In the genomic region with DNA sequence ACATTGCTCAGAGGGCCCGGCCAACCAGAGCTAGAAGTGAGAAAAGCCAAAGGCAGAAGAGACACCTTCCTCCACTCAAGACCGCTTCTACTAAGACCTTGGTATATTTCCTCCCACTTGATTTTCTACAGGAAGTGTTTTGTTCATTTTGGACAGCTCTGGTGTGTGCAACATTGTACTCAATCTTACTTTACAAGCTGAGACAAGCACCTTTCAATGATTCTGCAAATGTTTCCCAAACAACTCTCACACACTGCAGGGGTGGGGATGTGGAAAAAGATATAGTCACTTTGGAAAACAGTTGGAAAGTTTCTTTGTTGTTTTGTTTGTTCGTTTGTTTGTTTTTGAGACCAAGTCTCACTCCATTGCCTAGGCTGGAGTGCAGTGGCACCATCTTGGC, we compare ENCODE assay signal across 27 cellular contexts. TPM values are rescaled to one million over a fixed set of nuclear protein-coding genes. Genes with fewer than 3 reads are reported as not detected.
DNase-seq lines count a peak whose midpoint lies in the region; ATAC-seq and TF ChIP-seq lines count a peak whose summit lies in the region.
"Had no signal": no experiment of that assay in that cellular context is flagged by ENCODE, and none has a peak within 500 bp of the region (broad histone marks: within the 10 kb centered on the region; RNA-seq: fewer than 3 reads in every experiment).

No MANE protein-coding gene starts in this region.

- no peaks in the 10 kb centered on the region for H3K27me3 Mint-ChIP-seq in activated naive CD8-positive, alpha-beta T cell treated with anti-CD3 and anti-CD28 coated beads, Interleukin-2, amount 10 ng/mL, durations not matched to agents 7 days and 5 days
- no peaks in the 10 kb centered on the region for H3K27me3 Mint-ChIP-seq in activated naive CD8-positive, alpha-beta T cell treated with anti-CD3 and anti-CD28 coated beads for 36 hours
- H3K27me3 Mint-ChIP-seq in activated CD8-positive, alpha-beta T cell treated with anti-CD3 and anti-CD28 coated beads for 36 hours: no peaks in the 10 kb centered on the region
- H3K27me3 Mint-ChIP-seq in immature natural killer cell (ENCODE audit: low read depth in 3 of 3): peaks cover 0 to 7% (median 1%) of the 10 kb centered on the region in 3 donors
- H3K27me3 Mint-ChIP-seq: activated CD4-positive, alpha-beta memory T cell treated with anti-CD3 and anti-CD28 coated beads for 36 hours; activated naive CD8-positive, alpha-beta T cell treated with anti-CD3 and anti-CD28 coated beads, Interleukin-2, amount 50 U/mL, for 24 hours; IgD-negative memory B cell had no signal

- no peak overlapping the region for H3K9ac ChIP-seq in skeletal muscle tissue (ENCODE audit: low read depth in 1 of 3, low read length in 3 of 3)
- H3K9ac ChIP-seq: neural progenitor cell, parathyroid adenoma had no signal

- H3K27ac Mint-ChIP-seq in activated naive CD8-positive, alpha-beta T cell treated with anti-CD3 and anti-CD28 coated beads, Interleukin-2, amount 10 ng/mL, durations not matched to agents 7 days and 5 days: peak overlapping the region; percentile 71
- H3K27ac Mint-ChIP-seq in activated naive CD8-positive, alpha-beta T cell treated with anti-CD3 and anti-CD28 coated beads for 36 hours: no peak overlapping the region
- peak overlapping the region; percentile 7 for H3K27ac Mint-ChIP-seq in activated CD8-positive, alpha-beta T cell treated with anti-CD3 and anti-CD28 coated beads for 36 hours
- no peak overlapping the region for H3K27ac Mint-ChIP-seq in immature natural killer cell
- H3K27ac Mint-ChIP-seq: activated CD4-positive, alpha-beta memory T cell treated with anti-CD3 and anti-CD28 coated beads for 36 hours; activated naive CD8-positive, alpha-beta T cell treated with anti-CD3 and anti-CD28 coated beads, Interleukin-2, amount 50 U/mL, for 24 hours; IgD-negative memory B cell; neural progenitor cell had no signal

- peaks cover 8 to 24% (median 9%) of the 10 kb centered on the region in 3 donors for H3K36me3 ChIP-seq in skeletal muscle tissue (ENCODE audit: control insufficient read depth in 3 of 3, insufficient read depth in 3 of 3, low read length in 3 of 3)
- H3K36me3 ChIP-seq: neural progenitor cell, spleen, tibial nerve had no signal

- H3K4me1 Mint-ChIP-seq in activated naive CD8-positive, alpha-beta T cell treated with anti-CD3 and anti-CD28 coated beads, Interleukin-2, amount 10 ng/mL, durations not matched to agents 7 days and 5 days: peaks cover 19% of the 10 kb centered on the region
- no peaks in the 10 kb centered on the region for H3K4me1 Mint-ChIP-seq in activated naive CD8-positive, alpha-beta T cell treated with anti-CD3 and anti-CD28 coated beads for 36 hours
- H3K4me1 Mint-ChIP-seq in activated CD8-positive, alpha-beta T cell treated with anti-CD3 and anti-CD28 coated beads for 36 hours (ENCODE audit: low read depth): peaks cover 2% of the 10 kb centered on the region
- no peaks in the 10 kb centered on the region for H3K4me1 Mint-ChIP-seq in immature natural killer cell
- H3K4me1 Mint-ChIP-seq: IgD-negative memory B cell, neural progenitor cell had no signal

- no peaks in the 10 kb centered on the region for H3K27me3 ChIP-seq in skeletal muscle tissue (ENCODE audit: control insufficient read depth in 3 of 3, insufficient read depth in 3 of 3, low read length in 3 of 3)
- H3K27me3 ChIP-seq: neural progenitor cell, spleen, tibial nerve had no signal

- no peaks in the 10 kb centered on the region for H3K9me3 Mint-ChIP-seq in activated naive CD8-positive, alpha-beta T cell treated with anti-CD3 and anti-CD28 coated beads, Interleukin-2, amount 10 ng/mL, durations not matched to agents 7 days and 5 days
- H3K9me3 Mint-ChIP-seq in activated naive CD8-positive, alpha-beta T cell treated with anti-CD3 and anti-CD28 coated beads for 36 hours: no peaks in the 10 kb centered on the region
- H3K9me3 Mint-ChIP-seq in activated CD8-positive, alpha-beta T cell treated with anti-CD3 and anti-CD28 coated beads for 36 hours: no peaks in the 10 kb centered on the region
- H3K9me3 Mint-ChIP-seq in immature natural killer cell: no peaks in the 10 kb centered on the region
- H3K9me3 Mint-ChIP-seq: activated CD4-positive, alpha-beta memory T cell treated with anti-CD3 and anti-CD28 coated beads for 36 hours; activated naive CD8-positive, alpha-beta T cell treated with anti-CD3 and anti-CD28 coated beads, Interleukin-2, amount 50 U/mL, for 24 hours; IgD-negative memory B cell had no signal

- intact Hi-C loops in activated CD8-positive, alpha-beta T cell treated with anti-CD3 and anti-CD28 coated beads for 36 hours (cut with micrococcal nuclease): no loop called here

- ATAC-seq in activated naive CD8-positive, alpha-beta T cell treated with anti-CD3 and anti-CD28 coated beads, Interleukin-2, amount 10 ng/mL, durations not matched to agents 7 days and 5 days (ENCODE audit: low read depth): no peak
- ATAC-seq in activated CD8-positive, alpha-beta T cell treated with anti-CD3 and anti-CD28 coated beads for 36 hours: peak; percentile 42
- ATAC-seq: activated naive CD8-positive, alpha-beta T cell treated with anti-CD3 and anti-CD28 coated beads, Interleukin-2, amount 50 U/mL, for 24 hours; left lobe of liver had no signal

- H3K4me3 ChIP-seq in epithelial cell of esophagus (ENCODE audit: low read length) (no peak overlapping the region), skeletal muscle tissue (ENCODE audit: low read length in 3 of 3) (no peak overlapping the region)
- H3K4me3 ChIP-seq: neural progenitor cell, spleen, tibial nerve had no signal

- CTCF ChIA-PET in activated CD8-positive, alpha-beta T cell treated with anti-CD3 and anti-CD28 coated beads for 36 hours (lab: Charles Lee): interaction anchor here (0.9 kb wide), 1 partner anchor 15 kb away, joined by 3 read pairs; no protein-coding TSS in a partner anchor

- H3K9me3 ChIP-seq in skeletal muscle tissue (ENCODE audit: control insufficient read depth in 3 of 3, low read length in 3 of 3): no peaks in the 10 kb centered on the region
- H3K9me3 ChIP-seq: spleen had no signal

- DNase-seq in activated naive CD8-positive, alpha-beta T cell treated with anti-CD3 and anti-CD28 coated beads, Interleukin-2, amount 10 ng/mL, durations not matched to agents 7 days and 5 days: no peak
- DNase-seq in activated naive CD8-positive, alpha-beta T cell treated with anti-CD3 and anti-CD28 coated beads for 36 hours: no peak
- DNase-seq in activated CD8-positive, alpha-beta T cell treated with anti-CD3 and anti-CD28 coated beads for 36 hours: no peak
- DNase-seq in epithelial cell of esophagus (ENCODE audit: low read depth): peak; percentile 87
- no peak for DNase-seq in activated naive CD4-positive, alpha-beta T cell treated with anti-CD3 and anti-CD28 coated beads, Interleukin-2, amount 50 U/mL, for 16 hours
- DNase-seq in activated effector memory CD4-positive, alpha-beta T cell treated with anti-CD3 and anti-CD28 coated beads, Interleukin-2, amount 50 U/mL, for 16 hours: no peak
- no peak for DNase-seq in immature natural killer cell
- DNase-seq: activated CD4-positive, alpha-beta memory T cell treated with anti-CD3 and anti-CD28 coated beads for 36 hours; activated CD4-positive, CD25-positive, alpha-beta regulatory T cell; activated naive CD8-positive, alpha-beta T cell treated with anti-CD3 and anti-CD28 coated beads, Interleukin-2, amount 50 U/mL, for 24 hours; DMS 273 treated with DMSO at 0.1 percent for 48 hours; hypothalamus; mesendoderm; NCI-H1105; NCI-H1930; NCI-H2171 treated with DMSO at 0.1 percent for 48 hours; NCI-H510A; spleen had no signal

- no peak for TF ChIP-seq CTCF in activated CD8-positive, alpha-beta T cell treated with anti-CD3 and anti-CD28 coated beads for 36 hours (IDR thresholded peaks at IDR 0.05)
- no peak for TF ChIP-seq CTCF in epithelial cell of esophagus (IDR thresholded peaks at IDR 0.05; ENCODE audit: insufficient read depth, low read depth, low read length, missing control alignments)

- H3K36me3 Mint-ChIP-seq in activated naive CD8-positive, alpha-beta T cell treated with anti-CD3 and anti-CD28 coated beads, Interleukin-2, amount 10 ng/mL, durations not matched to agents 7 days and 5 days: peaks cover 6% of the 10 kb centered on the region
- H3K36me3 Mint-ChIP-seq in activated naive CD8-positive, alpha-beta T cell treated with anti-CD3 and anti-CD28 coated beads for 36 hours: no peaks in the 10 kb centered on the region
- H3K36me3 Mint-ChIP-seq in activated CD8-positive, alpha-beta T cell treated with anti-CD3 and anti-CD28 coated beads for 36 hours (ENCODE audit: low read depth): no peaks in the 10 kb centered on the region
- H3K36me3 Mint-ChIP-seq in immature natural killer cell: no peaks in the 10 kb centered on the region
- H3K36me3 Mint-ChIP-seq: activated CD4-positive, alpha-beta memory T cell treated with anti-CD3 and anti-CD28 coated beads for 36 hours; IgD-negative memory B cell; neural progenitor cell had no signal

- peak overlapping the region; percentile 51 for H3K27ac ChIP-seq in skeletal muscle tissue (ENCODE audit: low read depth, low read length)
- H3K27ac ChIP-seq: neural progenitor cell, parathyroid adenoma, tibial nerve had no signal

- H3K4me3 Mint-ChIP-seq in activated naive CD8-positive, alpha-beta T cell treated with anti-CD3 and anti-CD28 coated beads, Interleukin-2, amount 10 ng/mL, durations not matched to agents 7 days and 5 days: no peak overlapping the region
- H3K4me3 Mint-ChIP-seq in activated naive CD8-positive, alpha-beta T cell treated with anti-CD3 and anti-CD28 coated beads for 36 hours: no peak overlapping the region
- no peak overlapping the region for H3K4me3 Mint-ChIP-seq in activated CD8-positive, alpha-beta T cell treated with anti-CD3 and anti-CD28 coated beads for 36 hours
- H3K4me3 Mint-ChIP-seq in immature natural killer cell: no peak overlapping the region
- H3K4me3 Mint-ChIP-seq: activated CD4-positive, alpha-beta memory T cell treated with anti-CD3 and anti-CD28 coated beads for 36 hours; activated naive CD8-positive, alpha-beta T cell treated with anti-CD3 and anti-CD28 coated beads, Interleukin-2, amount 50 U/mL, for 24 hours; neural progenitor cell had no signal

- H3K4me1 ChIP-seq in skeletal muscle tissue (ENCODE audit: control insufficient read depth in 3 of 3, insufficient read depth in 3 of 3, low read length in 3 of 3): peaks cover 32 to 67% (median 62%) of the 10 kb centered on the region in 3 donors
- H3K4me1 ChIP-seq: neural progenitor cell, parathyroid adenoma, tibial nerve had no signal

- POLR2A ChIA-PET in activated naive CD8-positive, alpha-beta T cell treated with anti-CD3 and anti-CD28 coated beads, Interleukin-2, amount 10 ng/mL, durations not matched to agents 7 days and 5 days (lab: Charles Lee): interaction anchor here (0.6 to 1.5 kb wide), 3 partner anchors 14 to 55 kb away, joined by 3 to 5 read pairs (median 3); no protein-coding TSS in a partner anchor
- POLR2A ChIA-PET in activated CD8-positive, alpha-beta T cell treated with anti-CD3 and anti-CD28 coated beads for 36 hours (lab: Charles Lee): no interaction called here

RNA-seq across cellular contexts. Expression of a gene that starts 15.7 kb away (rescaled TPM):
- total RNA-seq in activated naive CD8-positive, alpha-beta T cell treated with anti-CD3 and anti-CD28 coated beads, Interleukin-2, amount 10 ng/mL, durations not matched to agents 7 days and 5 days: 1 to 10 TPM; 3.4 to 3.7 TPM
- total RNA-seq in activated naive CD8-positive, alpha-beta T cell treated with anti-CD3 and anti-CD28 coated beads for 36 hours: 1 to 10 TPM; 1.6 to 2.1 TPM
- 1 to 10 TPM; 1.6 to 1.8 TPM for total RNA-seq in activated CD8-positive, alpha-beta T cell treated with anti-CD3 and anti-CD28 coated beads for 36 hours
- total RNA-seq in skeletal muscle tissue: 144 TPM
- not detected for polyA plus RNA-seq in immature natural killer cell
- total RNA-seq: H4, left lobe of liver, SK-MEL-5 had no signal
- polyA plus RNA-seq: BJ, IgD-negative memory B cell had no signal

Comparison
In these comparisons a context has a peak if more than half of its experiments do, and no peak if none do; other contexts are left out.
1. H3K27ac Mint-ChIP-seq: peak in activated naive CD8-positive, alpha-beta T cell treated with anti-CD3 and anti-CD28 coated beads, Interleukin-2, amount 10 ng/mL, durations not matched to agents 7 days and 5 days (single experiment) and activated CD8-positive, alpha-beta T cell treated with anti-CD3 and anti-CD28 coated beads for 36 hours (single experiment); none in activated naive CD8-positive, alpha-beta T cell treated with anti-CD3 and anti-CD28 coated beads for 36 hours (single experiment) and immature natural killer cell (0 of 6).
2. RNA of a gene that starts 15.7 kb away (total RNA-seq): 144 TPM in skeletal muscle tissue (single experiment); 3.4 to 3.7 TPM in activated naive CD8-positive, alpha-beta T cell treated with anti-CD3 and anti-CD28 coated beads, Interleukin-2, amount 10 ng/mL, durations not matched to agents 7 days and 5 days, 1.6 to 2.1 TPM in activated naive CD8-positive, alpha-beta T cell treated with anti-CD3 and anti-CD28 coated beads for 36 hours and 1.6 to 1.8 TPM in activated CD8-positive, alpha-beta T cell treated with anti-CD3 and anti-CD28 coated beads for 36 hours; every median in the first group is over 10 times any median in the second.